17 cellular contexts compared by ENCODE assay signal in the genomic region with DNA sequence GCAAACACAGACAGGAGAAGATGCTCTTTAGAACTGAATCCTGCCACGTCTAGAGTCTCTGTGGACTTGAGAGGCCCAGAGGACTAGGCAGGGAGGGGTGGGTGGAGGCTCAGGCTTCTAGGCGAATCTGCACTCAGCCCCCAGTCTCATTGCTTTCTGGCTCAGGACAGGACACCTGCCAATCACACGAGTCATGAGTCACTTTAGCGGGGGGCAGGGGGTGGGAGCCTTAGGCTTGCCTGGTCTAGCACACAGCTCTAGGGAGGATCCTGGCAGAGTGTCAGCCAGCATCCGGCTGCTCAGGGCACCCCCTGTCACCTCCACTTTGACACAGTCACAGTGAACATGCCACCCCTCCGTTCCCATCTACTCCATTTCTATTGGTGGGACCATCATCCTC.
"Had no signal": no experiment of that assay in that cellular context is flagged by ENCODE, and none has a peak within 500 bp of the region (broad histone marks: within the 10 kb centered on the region; RNA-seq: fewer than 3 reads in every experiment).

No MANE protein-coding gene starts in this region.

- ATAC-seq: body of pancreas; right cardiac atrium; stimulated activated naive CD8-positive, alpha-beta T cell treated with anti-CD3 and anti-CD28 coated beads, Interleukin-15, Interleukin-2, amounts not matched to agents 100 U/mL and 50 U/mL, for 24 hours had no signal

- H3K4me3 ChIP-seq: body of pancreas, prostate gland, skin epidermis, suprapubic skin, upper lobe of left lung had no signal

- H3K4me1 ChIP-seq: body of pancreas, prostate gland, suprapubic skin, upper lobe of left lung had no signal

- H3K27me3 ChIP-seq: body of pancreas, upper lobe of left lung had no signal

- H3K27ac ChIP-seq: body of pancreas, prostate gland, skin epidermis, suprapubic skin, upper lobe of left lung had no signal

- DNase-seq: activated CD4-positive, alpha-beta T cell treated with anti-CD3 and anti-CD28 coated beads, Interleukin-2, amount 10 ng/mL, durations not matched to agents 7 days and 5 days; activated CD4-positive, CD25-positive, alpha-beta regulatory T cell; activated CD8-positive, alpha-beta memory T cell treated with anti-CD3 and anti-CD28 coated beads for 24 hours; activated gamma-delta T cell treated with Interleukin-2 at 50 U/mL for 16 hours; body of pancreas; effector memory CD4-positive, alpha-beta T cell; foreskin fibroblast; kidney glomerular epithelial cell; occipital lobe; right cardiac atrium; stimulated activated CD4-positive, alpha-beta T cell treated with anti-CD3 and anti-CD28 coated beads, Interleukin-15, amount 100 ng/mL, for 24 hours; stimulated activated CD4-positive, alpha-beta T cell treated with anti-CD3 and anti-CD28 coated beads, Interleukin-4, amount 100 ng/mL, for 24 hours; stimulated activated naive CD8-positive, alpha-beta T cell treated with anti-CD3 and anti-CD28 coated beads, Interleukin-15, Interleukin-2, amounts not matched to agents 100 U/mL and 50 U/mL, for 24 hours; upper lobe of left lung had no signal

- H3K36me3 ChIP-seq: prostate gland, suprapubic skin, upper lobe of left lung had no signal

- H3K9me3 ChIP-seq: body of pancreas, prostate gland, suprapubic skin, upper lobe of left lung had no signal
